1 cellular context compared by ENCODE assay signal in genomic region chr10:72215611-72216549, GRCh38.
A peak's percentile ranks its signal among the peaks of the same experiment; 100 is the strongest.
TF ChIP-seq lines count a peak whose summit lies in the region.

Gene ANAPC16 (plus strand): TSS chr10:72216012. CDS start chr10:72223915, 7,903 bp downstream.
Gene ASCC1 (minus strand): TSS chr10:72216276. CDS start chr10:72213298, 2,978 bp downstream.

TF ChIP-seq in HepG2, 621 proteins besides CTCF, POLR2A, EP300 and RAD21 (continued from another document and continues in another):
- TF ChIP-seq, protein P1, sequence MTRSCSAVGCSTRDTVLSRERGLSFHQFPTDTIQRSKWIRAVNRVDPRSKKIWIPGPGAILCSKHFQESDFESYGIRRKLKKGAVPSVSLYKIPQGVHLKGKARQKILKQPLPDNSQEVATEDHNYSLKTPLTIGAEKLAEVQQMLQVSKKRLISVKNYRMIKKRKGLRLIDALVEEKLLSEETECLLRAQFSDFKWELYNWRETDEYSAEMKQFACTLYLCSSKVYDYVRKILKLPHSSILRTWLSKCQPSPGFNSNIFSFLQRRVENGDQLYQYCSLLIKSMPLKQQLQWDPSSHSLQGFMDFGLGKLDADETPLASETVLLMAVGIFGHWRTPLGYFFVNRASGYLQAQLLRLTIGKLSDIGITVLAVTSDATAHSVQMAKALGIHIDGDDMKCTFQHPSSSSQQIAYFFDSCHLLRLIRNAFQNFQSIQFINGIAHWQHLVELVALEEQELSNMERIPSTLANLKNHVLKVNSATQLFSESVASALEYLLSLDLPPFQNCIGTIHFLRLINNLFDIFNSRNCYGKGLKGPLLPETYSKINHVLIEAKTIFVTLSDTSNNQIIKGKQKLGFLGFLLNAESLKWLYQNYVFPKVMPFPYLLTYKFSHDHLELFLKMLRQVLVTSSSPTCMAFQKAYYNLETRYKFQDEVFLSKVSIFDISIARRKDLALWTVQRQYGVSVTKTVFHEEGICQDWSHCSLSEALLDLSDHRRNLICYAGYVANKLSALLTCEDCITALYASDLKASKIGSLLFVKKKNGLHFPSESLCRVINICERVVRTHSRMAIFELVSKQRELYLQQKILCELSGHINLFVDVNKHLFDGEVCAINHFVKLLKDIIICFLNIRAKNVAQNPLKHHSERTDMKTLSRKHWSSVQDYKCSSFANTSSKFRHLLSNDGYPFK (CRISPR knock-in tag; IDR thresholded peaks at IDR 0.05; ENCODE audit: borderline replicate concordance), result peak; percentile 89
- TF ChIP-seq ZNF263 (CRISPR knock-in tag; IDR thresholded peaks at IDR 0.05) (peak; percentile 49; the same call in 1 of the 2 replicates), ZIK1 (CRISPR knock-in tag; IDR thresholded peaks at IDR 0.05; ENCODE audit: borderline replicate concordance, low read depth) (peak; percentile 92; the same call in 1 of the 2 replicates), SRSF4 (IDR thresholded peaks at IDR 0.05; ENCODE audit: low read depth, low read length, poor library complexity, severe bottlenecking) (no peak), ZNF333 (CRISPR knock-in tag; IDR thresholded peaks at IDR 0.05; ENCODE audit: borderline replicate concordance) (0 out of 2 replicates have a peak, but pooled peaks have one; percentile 31), ZNF510 (CRISPR knock-in tag; IDR thresholded peaks at IDR 0.05; ENCODE audit: low read depth) (peak; percentile 96), HOXA7 (CRISPR knock-in tag; IDR thresholded peaks at IDR 0.05) (no peak), ZNF616 (CRISPR knock-in tag; IDR thresholded peaks at IDR 0.05; ENCODE audit: low read depth) (peak; percentile 59; the same call in 1 of the 2 replicates), CBFB (CRISPR knock-in tag; IDR thresholded peaks at IDR 0.05) (peak; percentile 80), ZNF33B (CRISPR knock-in tag; IDR thresholded peaks at IDR 0.05) (peak; percentile 98), PRDM15 (CRISPR knock-in tag; IDR thresholded peaks at IDR 0.05) (peak; percentile 83), MTERF4 (CRISPR knock-in tag; IDR thresholded peaks at IDR 0.05) (peak; percentile 88), SNAPC4 (CRISPR knock-in tag; IDR thresholded peaks at IDR 0.05) (no peak), MEIS2 (CRISPR knock-in tag; IDR thresholded peaks at IDR 0.05) (no peak), NPAS2 (CRISPR knock-in tag; IDR thresholded peaks at IDR 0.05; ENCODE audit: borderline replicate concordance) (no peak), GTF2F1 (IDR thresholded peaks at IDR 0.05; ENCODE audit: low read length) (peak; percentile 30; the same call in 1 of the 2 replicates), HIC2 (CRISPR knock-in tag; IDR thresholded peaks at IDR 0.05; ENCODE audit: low read depth) (peak; percentile 58; the same call in 1 of the 2 replicates), ZNF451 (CRISPR knock-in tag; IDR thresholded peaks at IDR 0.05) (peak; percentile 89), DNMT3B (CRISPR knock-in tag; conservative IDR thresholded peaks at IDR 0.05) (no peak), ZNF230 (CRISPR knock-in tag; IDR thresholded peaks at IDR 0.05) (peak; percentile 91), IRF9 (CRISPR knock-in tag; IDR thresholded peaks at IDR 0.05; ENCODE audit: borderline replicate concordance) (peak; percentile 98), SMAD9 (CRISPR knock-in tag; IDR thresholded peaks at IDR 0.05) (no peak), RAD51 (IDR thresholded peaks at IDR 0.05; ENCODE audit: borderline replicate concordance) (no peak), JDP2 (CRISPR knock-in tag; IDR thresholded peaks at IDR 0.05; ENCODE audit: borderline replicate concordance) (no peak), ZNF629 (CRISPR knock-in tag; conservative IDR thresholded peaks at IDR 0.05) (no peak), NR2C2 (CRISPR knock-in tag; IDR thresholded peaks at IDR 0.05; ENCODE audit: borderline replicate concordance) (peak; percentile 68), BCLAF1 (IDR thresholded peaks at IDR 0.05) (no peak), SIN3A (IDR thresholded peaks at IDR 0.05; ENCODE audit: borderline replicate concordance, low read depth, low read length) (peak; percentile 68; the same call in 1 of the 2 replicates), RFX5 (IDR thresholded peaks at IDR 0.05; ENCODE audit: low read depth, low read length) (0 out of 2 replicates have a peak, but pooled peaks have one; percentile 54), ZFP90 (CRISPR knock-in tag; IDR thresholded peaks at IDR 0.05; ENCODE audit: borderline replicate concordance) (no peak), RNF219 (CRISPR knock-in tag; IDR thresholded peaks at IDR 0.05) (no peak), YY1 (IDR thresholded peaks at IDR 0.05; ENCODE audit: insufficient read depth, insufficient replicate concordance, low read depth, low read length) (peak; percentile 67), ZNF496 (CRISPR knock-in tag; IDR thresholded peaks at IDR 0.05; ENCODE audit: insufficient replicate concordance) (no peak), ZNF564 (CRISPR knock-in tag; IDR thresholded peaks at IDR 0.05) (0 out of 2 replicates have a peak, but pooled peaks have one; percentile 57), PHF20 (CRISPR knock-in tag; IDR thresholded peaks at IDR 0.05) (peak; percentile 72)
